ENCODE assay signal across 8 cellular contexts in genomic region chr1:21764615-21765423, GRCh38.
DNase-seq lines count a peak whose midpoint lies in the region; ATAC-seq and FAIRE-seq lines count a peak whose summit lies in the region.

No MANE protein-coding gene starts in this region.

- FAIRE-seq in endometrium (lab: Jason Lieb, UNC): peak; percentile 12

- no peak for ATAC-seq in GM18502 (IDR thresholded peaks at IDR 0.05; ENCODE audit: poor library complexity, unreplicated experiment)
- no peak for ATAC-seq in GM19324 (IDR thresholded peaks at IDR 0.05; ENCODE audit: low FRiP score, unreplicated experiment)

- DNase-seq in NCI-H82 (lab: John Stamatoyannopoulos, UW) (peak; percentile 33), NCI-H82 treated with DMSO at 0.1 percent for 48 hours (lab: John Stamatoyannopoulos, UW; ENCODE audit: unreplicated experiment) (no peak), NCI-H69 (lab: John Stamatoyannopoulos, UW) (peak; percentile 56), pons (ENCODE audit: low spot score) (peak; percentile 20), Kasumi-1 (lab: John Stamatoyannopoulos, UW) (no peak)

Comparison
In these comparisons a context has a peak if more than half of its experiments do, and no peak if none do; other contexts are left out.
1. DNase-seq: peak in NCI-H82 (single experiment), NCI-H69 (single experiment) and pons (single experiment); none in NCI-H82 treated with DMSO at 0.1 percent for 48 hours (single experiment) and Kasumi-1 (0 of 2).